ENCODE assay signal across 8 cellular contexts in genomic region chr12:117189725-117190209, GRCh38. TPM values are rescaled to one million over a fixed set of nuclear protein-coding genes. Genes with fewer than 3 reads are reported as not detected.
A peak's percentile ranks its signal among the peaks of the same experiment; 100 is the strongest.
DNase-seq lines count a peak whose midpoint lies in the region; ATAC-seq and TF ChIP-seq lines count a peak whose summit lies in the region.

No MANE protein-coding gene starts in this region.

- H3K4me1 ChIP-seq in KMS-11 (ENCODE audit: low read depth, poor library complexity, severe bottlenecking) (peaks cover 18% of the 10 kb centered on the region), ectodermal cell (ENCODE audit: control insufficient read depth, insufficient read depth, low read length) (peaks cover 2% of the 10 kb centered on the region)

- TF ChIP-seq CTCF in GM12865 (IDR thresholded peaks at IDR 0.05; ENCODE audit: insufficient read depth, low read depth, low read length, missing control alignments) (no peak), KMS-11 (conservative IDR thresholded peaks at IDR 0.05; ENCODE audit: low read depth, low read length) (no peak)

- intact Hi-C loops in activated CD4-positive, alpha-beta T cell treated with anti-CD3 and anti-CD28 coated beads, Interleukin-2, amount 10 ng/mL, durations not matched to agents 24 days and 14 days (cut with micrococcal nuclease): loop anchor here (2.0 to 10.0 kb wide), 3 partner anchors 372 to 1185 kb away; partner anchors contain the start of genes RNFT2, SPRING1, SUDS3 and TAOK3

- no peaks in the 10 kb centered on the region for H4K20me1 ChIP-seq in KMS-11 (ENCODE audit: insufficient read depth)

- H2AFZ ChIP-seq in KMS-11 (ENCODE audit: low read depth): peak overlapping the region; percentile 64; the same call in 1 of the 2 replicates

- peaks cover 15% of the 10 kb centered on the region for H3K27me3 Mint-ChIP-seq in activated CD4-positive, alpha-beta T cell treated with anti-CD3 and anti-CD28 coated beads, Interleukin-2, amount 10 ng/mL, durations not matched to agents 24 days and 14 days

- H3K9me3 ChIP-seq in ectodermal cell (ENCODE audit: control insufficient read depth, low read length): no peaks in the 10 kb centered on the region

- H3K4me1 Mint-ChIP-seq in activated CD4-positive, alpha-beta T cell treated with anti-CD3 and anti-CD28 coated beads, Interleukin-2, amount 10 ng/mL, durations not matched to agents 24 days and 14 days: peaks cover 28% of the 10 kb centered on the region

- peak; percentile 34 for ATAC-seq in GM21825 (IDR thresholded peaks at IDR 0.05; ENCODE audit: unreplicated experiment)

- H3K36me3 Mint-ChIP-seq in activated CD4-positive, alpha-beta T cell treated with anti-CD3 and anti-CD28 coated beads, Interleukin-2, amount 10 ng/mL, durations not matched to agents 24 days and 14 days (ENCODE audit: low read depth): peaks cover 31% of the 10 kb centered on the region

- no peaks in the 10 kb centered on the region for H3K27me3 ChIP-seq in KMS-11 (ENCODE audit: insufficient read depth, low read depth)
- H3K27me3 ChIP-seq in ectodermal cell (ENCODE audit: control insufficient read depth, insufficient read depth, low read length, poor library complexity, severe bottlenecking): no peaks in the 10 kb centered on the region

- H3K79me2 ChIP-seq in KMS-11 (ENCODE audit: insufficient read depth, low read depth): peaks cover 21% of the 10 kb centered on the region; the same call in 1 of the 2 replicates

- no peaks in the 10 kb centered on the region for H3K36me3 ChIP-seq in KMS-11 (ENCODE audit: insufficient read depth)
- peaks cover 15% of the 10 kb centered on the region for H3K36me3 ChIP-seq in ectodermal cell (ENCODE audit: control insufficient read depth, insufficient read depth, low read length)

- H3K27ac Mint-ChIP-seq in activated CD4-positive, alpha-beta T cell treated with anti-CD3 and anti-CD28 coated beads, Interleukin-2, amount 10 ng/mL, durations not matched to agents 24 days and 14 days: peak overlapping the region; percentile 75

- peak overlapping the region; percentile 58; the same call in 1 of the 2 replicates for H3K9ac ChIP-seq in KMS-11

- DNase-seq in GM12865 (ENCODE audit: low read depth) (peak; percentile 50), medulla oblongata (ENCODE audit: extremely low spot score) (peak; percentile 15), MV-4-11 (lab: John Stamatoyannopoulos, UW) (no peak)
- DNase-seq in activated CD4-positive, alpha-beta T cell treated with anti-CD3 and anti-CD28 coated beads, Interleukin-2, amount 10 ng/mL, durations not matched to agents 24 days and 14 days: peak; percentile 80
- DNase-seq in stimulated activated CD8-positive, alpha-beta memory T cell treated with anti-CD3 and anti-CD28 coated beads, Interleukin-7, amount 100 ng/mL, for 1 hour (ENCODE audit: low read depth in 2 of 2): peak; percentile 4 to 14

- peak overlapping the region; percentile 94 for H3K4me3 Mint-ChIP-seq in activated CD4-positive, alpha-beta T cell treated with anti-CD3 and anti-CD28 coated beads, Interleukin-2, amount 10 ng/mL, durations not matched to agents 24 days and 14 days

- peak overlapping the region; percentile 71 for H3K4me2 ChIP-seq in KMS-11

- H3K4me3 ChIP-seq in GM12865 (ENCODE audit: low read depth, low read length) (peak overlapping the region; percentile 96), KMS-11 (IDR thresholded peaks at IDR 0.05; ENCODE audit: insufficient read depth, low read depth, low read length) (no peak overlapping the region), ectodermal cell (ENCODE audit: insufficient read depth, low read depth, low read length) (peak overlapping the region; percentile 65)

- H3K9me3 Mint-ChIP-seq in activated CD4-positive, alpha-beta T cell treated with anti-CD3 and anti-CD28 coated beads, Interleukin-2, amount 10 ng/mL, durations not matched to agents 24 days and 14 days: peaks cover 6% of the 10 kb centered on the region

- no peak overlapping the region for H3K27ac ChIP-seq in KMS-11
- H3K27ac ChIP-seq in ectodermal cell (ENCODE audit: insufficient read depth, low read depth, low read length, poor library complexity, severe bottlenecking): no peak overlapping the region

- 0% methylated on average over 52 of the region's 52 CpGs for WGBS in ectodermal cell, 2 experiments

RNA-seq across cellular contexts. Expression of gene FBXO21, which starts 0.5 kb away (rescaled TPM):
- total RNA-seq in activated CD4-positive, alpha-beta T cell treated with anti-CD3 and anti-CD28 coated beads, Interleukin-2, amount 10 ng/mL, durations not matched to agents 24 days and 14 days: 28.0 and 28.1 TPM in 2 replicates
- polyA plus RNA-seq in ectodermal cell (2013, experiment 1 of 4): 61.5 TPM
- 67.0 TPM for polyA plus RNA-seq in ectodermal cell (2013, experiment 2 of 4)
- 48.7 TPM for polyA plus RNA-seq in ectodermal cell (2013, experiment 3 of 4)
- 50.8 TPM for polyA plus RNA-seq in ectodermal cell (2013, experiment 4 of 4)
